Comparison of ENCODE assay signal across 21 cellular contexts in the genomic region with DNA sequence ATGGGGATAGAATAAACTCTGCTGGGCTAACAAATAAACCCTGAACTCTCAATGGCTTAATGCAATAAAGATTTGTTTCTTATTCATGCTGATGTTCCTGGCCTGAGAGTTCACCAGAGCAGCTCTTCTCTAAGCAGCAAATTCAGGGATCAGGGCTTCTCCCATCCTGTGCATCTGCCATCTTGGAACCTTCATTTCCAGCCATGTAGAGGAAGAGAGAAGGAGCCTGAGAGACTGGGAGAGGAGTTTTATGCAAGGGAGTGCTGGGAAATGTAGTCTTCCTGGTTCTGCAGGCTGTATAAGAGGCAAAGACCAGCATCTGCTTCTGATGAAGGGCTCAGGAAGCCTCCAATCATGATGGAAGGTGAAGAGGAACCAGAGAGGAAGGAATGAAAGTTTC. TPM values are rescaled to one million over a fixed set of nuclear protein-coding genes. Genes with fewer than 3 reads are reported as not detected.
DNase-seq lines count a peak whose midpoint lies in the region; ATAC-seq and TF ChIP-seq lines count a peak whose summit lies in the region.
"Had no signal": no experiment of that assay in that cellular context is flagged by ENCODE, and none has a peak within 500 bp of the region (broad histone marks: within the 10 kb centered on the region; RNA-seq: fewer than 3 reads in every experiment).

No MANE protein-coding gene starts in this region.

- ATAC-seq in stimulated activated naive B cell treated with anti-CD40 and anti-IgM and Interleukin-4, amounts not matched to agents 10 μg/mL and 1 μg/mL and 100 μg/mL, for 72 hours (replicated peaks) = no peak

- CTCF ChIA-PET in HEK293 (lab: Yijun Ruan, JAX) = interaction anchor here (0.6 to 1.4 kb wide), 2 partner anchors 217 to 448 kb away, joined by 3 to 4 read pairs; no protein-coding TSS in a partner anchor

- intact Hi-C loops in activated CD4-positive, alpha-beta T cell treated with anti-CD3 and anti-CD28 coated beads, Interleukin-2, amount 10 ng/mL, durations not matched to agents 24 days and 14 days (cut with micrococcal nuclease) = no loop called here

- H3K4me1 ChIP-seq in HEK293 (ENCODE audit: control insufficient read depth, insufficient read depth, low read length) (no peaks in the 10 kb centered on the region), endodermal cell (ENCODE audit: control insufficient read depth, insufficient read depth, low read length) (no peaks in the 10 kb centered on the region)
- H3K4me1 ChIP-seq: BLaER1 had no signal

- peak; percentile 6 for DNase-seq in ELF-1 (ENCODE audit: low read depth, low spot score)
- peak; percentile 21 for DNase-seq in RKO (ENCODE audit: low spot score)
- DNase-seq in endodermal cell = peak; percentile 55
- DNase-seq in stimulated activated naive B cell treated with anti-CD40 and anti-IgM and Interleukin-4, amounts not matched to agents 10 μg/mL and 1 μg/mL and 100 μg/mL, for 72 hours = no peak
- no peak for DNase-seq in activated CD4-positive, alpha-beta T cell treated with anti-CD3 and anti-CD28 coated beads, Interleukin-2, amount 10 ng/mL, durations not matched to agents 24 days and 14 days
- no peak for DNase-seq in Ammon's horn (ENCODE audit: low spot score)
- DNase-seq in NCI-H1417 (lab: John Stamatoyannopoulos, UW) = no peak
- DNase-seq: CD4-positive, alpha-beta T cell; COR-L47; DND-41; Karpas-422; MG63; NCI-H1417 treated with DMSO at 0.1 percent for 48 hours; NCI-H187 treated with DMSO at 0.1 percent for 48 hours; NCI-H2227 treated with DMSO at 0.1 percent for 48 hours; NCI-H510A; NK-92 treated with Interleukin-12 subunit alpha and Interleukin-12 subunit beta, amount 100 ng/mL, for 24 hours; SIG-M5 had no signal

- no peak overlapping the region for H3K27ac ChIP-seq in HEK293 (ENCODE audit: extremely low read depth, low read depth, low read length)
- no peak overlapping the region for H3K27ac ChIP-seq in endodermal cell (ENCODE audit: low read depth, low read length)
- H3K27ac ChIP-seq: BLaER1 had no signal

- H3K9ac ChIP-seq in endodermal cell (ENCODE audit: extremely low read depth, low read length, poor library complexity, severe bottlenecking) = no peak overlapping the region
- H3K9ac ChIP-seq: BLaER1 had no signal

- H3K4me3 Mint-ChIP-seq in endodermal cell = no peak overlapping the region
- no peak overlapping the region for H3K4me3 Mint-ChIP-seq in stimulated activated naive B cell treated with anti-CD40 and anti-IgM and Interleukin-4, amounts not matched to agents 10 μg/mL and 1 μg/mL and 100 μg/mL, for 72 hours
- no peak overlapping the region for H3K4me3 Mint-ChIP-seq in activated CD4-positive, alpha-beta T cell treated with anti-CD3 and anti-CD28 coated beads, Interleukin-2, amount 10 ng/mL, durations not matched to agents 24 days and 14 days
- H3K4me3 Mint-ChIP-seq: CD4-positive, alpha-beta T cell; IgD-negative memory B cell had no signal

- no peaks in the 10 kb centered on the region; a peak in 1 of 3 replicates for H3K36me3 ChIP-seq in HEK293 (ENCODE audit: control insufficient read depth in 2 of 2, insufficient read depth in 1 of 2, low read length in 2 of 2)
- H3K36me3 ChIP-seq in endodermal cell (ENCODE audit: control insufficient read depth, insufficient read depth, low read length) = no peaks in the 10 kb centered on the region

- H3K27me3 ChIP-seq in endodermal cell (ENCODE audit: control insufficient read depth, insufficient read depth, low read length, poor library complexity, severe bottlenecking) = no peaks in the 10 kb centered on the region
- H3K27me3 ChIP-seq: BLaER1, MG63 had no signal

- TF ChIP-seq CTCF in HEK293 (tag by site-specific recombination; IDR thresholded peaks at IDR 0.05) = no peak
- no peak for TF ChIP-seq CTCF in endodermal cell (conservative IDR thresholded peaks at IDR 0.05)

- no peaks in the 10 kb centered on the region for H3K36me3 Mint-ChIP-seq in endodermal cell (ENCODE audit: low read depth)
- H3K36me3 Mint-ChIP-seq in stimulated activated naive B cell treated with anti-CD40 and anti-IgM and Interleukin-4, amounts not matched to agents 10 μg/mL and 1 μg/mL and 100 μg/mL, for 72 hours = peaks cover 8 to 12% of the 10 kb centered on the region in 2 donors
- H3K36me3 Mint-ChIP-seq in activated CD4-positive, alpha-beta T cell treated with anti-CD3 and anti-CD28 coated beads, Interleukin-2, amount 10 ng/mL, durations not matched to agents 24 days and 14 days (ENCODE audit: low read depth) = peaks cover 29% of the 10 kb centered on the region

- H3K4me3 ChIP-seq in HEK293 (ENCODE audit: low read depth, low read length) = no peak overlapping the region
- H3K4me3 ChIP-seq in endodermal cell (ENCODE audit: low read length) = no peak overlapping the region
- H3K4me3 ChIP-seq: BLaER1, MG63 had no signal

- peaks cover 5% of the 10 kb centered on the region for H3K4me1 Mint-ChIP-seq in endodermal cell
- H3K4me1 Mint-ChIP-seq in stimulated activated naive B cell treated with anti-CD40 and anti-IgM and Interleukin-4, amounts not matched to agents 10 μg/mL and 1 μg/mL and 100 μg/mL, for 72 hours = no peaks in the 10 kb centered on the region
- no peaks in the 10 kb centered on the region for H3K4me1 Mint-ChIP-seq in activated CD4-positive, alpha-beta T cell treated with anti-CD3 and anti-CD28 coated beads, Interleukin-2, amount 10 ng/mL, durations not matched to agents 24 days and 14 days

- peaks cover 4% of the 10 kb centered on the region for H3K27me3 Mint-ChIP-seq in endodermal cell (ENCODE audit: insufficient read depth)
- no peaks in the 10 kb centered on the region for H3K27me3 Mint-ChIP-seq in stimulated activated naive B cell treated with anti-CD40 and anti-IgM and Interleukin-4, amounts not matched to agents 10 μg/mL and 1 μg/mL and 100 μg/mL, for 72 hours
- no peaks in the 10 kb centered on the region for H3K27me3 Mint-ChIP-seq in activated CD4-positive, alpha-beta T cell treated with anti-CD3 and anti-CD28 coated beads, Interleukin-2, amount 10 ng/mL, durations not matched to agents 24 days and 14 days
- H3K27me3 Mint-ChIP-seq: CD4-positive, alpha-beta T cell; IgD-negative memory B cell had no signal

- H3K27ac Mint-ChIP-seq in endodermal cell = no peak overlapping the region
- no peak overlapping the region for H3K27ac Mint-ChIP-seq in stimulated activated naive B cell treated with anti-CD40 and anti-IgM and Interleukin-4, amounts not matched to agents 10 μg/mL and 1 μg/mL and 100 μg/mL, for 72 hours
- H3K27ac Mint-ChIP-seq in activated CD4-positive, alpha-beta T cell treated with anti-CD3 and anti-CD28 coated beads, Interleukin-2, amount 10 ng/mL, durations not matched to agents 24 days and 14 days = no peak overlapping the region
- H3K27ac Mint-ChIP-seq: CD4-positive, alpha-beta T cell; IgD-negative memory B cell had no signal

- H3K9me3 Mint-ChIP-seq in endodermal cell = peaks cover 2% of the 10 kb centered on the region
- peaks cover 0 to 2% of the 10 kb centered on the region in 2 donors for H3K9me3 Mint-ChIP-seq in stimulated activated naive B cell treated with anti-CD40 and anti-IgM and Interleukin-4, amounts not matched to agents 10 μg/mL and 1 μg/mL and 100 μg/mL, for 72 hours
- H3K9me3 Mint-ChIP-seq in activated CD4-positive, alpha-beta T cell treated with anti-CD3 and anti-CD28 coated beads, Interleukin-2, amount 10 ng/mL, durations not matched to agents 24 days and 14 days = peaks cover 7% of the 10 kb centered on the region

- H3K9me3 ChIP-seq in HEK293 (ENCODE audit: control insufficient read depth, insufficient read depth, low read depth, low read length) (no peaks in the 10 kb centered on the region), endodermal cell (ENCODE audit: control insufficient read depth, low read length) (peaks cover 7% of the 10 kb centered on the region)
- H3K9me3 ChIP-seq: MG63 had no signal

- POLR2A ChIA-PET in HEK293 (lab: Yijun Ruan, JAX) = no interaction called here

TF ChIP-seq in HEK293, 187 proteins besides CTCF, POLR2A, EP300 and RAD21 (continues in another document):
- TF ChIP-seq ZNF211 (tag by site-specific recombination; IDR thresholded peaks at IDR 0.05; ENCODE audit: low read depth) (no peak), ZNF488 (tag by site-specific recombination; IDR thresholded peaks at IDR 0.05) (no peak), ZNF37A (tag by site-specific recombination; IDR thresholded peaks at IDR 0.05) (no peak), SCRT2 (tag by site-specific recombination; IDR thresholded peaks at IDR 0.05) (no peak), KLF9 (tag by site-specific recombination; IDR thresholded peaks at IDR 0.05; ENCODE audit: low read depth) (no peak), ZBTB17 (tag by site-specific recombination; IDR thresholded peaks at IDR 0.05) (peak; percentile 73)

RNA-seq across cellular contexts. Expression of gene APOLD1, which starts 20.6 kb away (rescaled TPM):
- 1 to 10 TPM; 1.8 to 3.2 TPM for total RNA-seq in endodermal cell
- polyA plus RNA-seq in endodermal cell (2013, experiment 1 of 2) = 8.8 TPM
- 7.7 TPM for polyA plus RNA-seq in endodermal cell (2013, experiment 2 of 2)
- total RNA-seq in activated CD4-positive, alpha-beta T cell treated with anti-CD3 and anti-CD28 coated beads, Interleukin-2, amount 10 ng/mL, durations not matched to agents 24 days and 14 days = 4.1 and 5.2 TPM in 2 replicates

RNA-seq across cellular contexts. Expression of gene CDKN1B, which starts 47.7 kb away (rescaled TPM):
- total RNA-seq in endodermal cell = 10 to 100 TPM; 40.1 to 63.9 TPM
- polyA plus RNA-seq in endodermal cell (2013, experiment 1 of 2) = 52.2 TPM
- 53.2 TPM for polyA plus RNA-seq in endodermal cell (2013, experiment 2 of 2)
- 47.4 and 48.5 TPM in 2 replicates for total RNA-seq in activated CD4-positive, alpha-beta T cell treated with anti-CD3 and anti-CD28 coated beads, Interleukin-2, amount 10 ng/mL, durations not matched to agents 24 days and 14 days

RNA-seq across cellular contexts. Expression of gene DDX47, which starts 48.3 kb away (rescaled TPM):
- 100 to 1,000 TPM in 1 of 2 donors, 10 to 100 TPM in 1; 92.3 to 154 TPM for total RNA-seq in endodermal cell
- 65.1 TPM for polyA plus RNA-seq in endodermal cell (2013, experiment 1 of 2)
- polyA plus RNA-seq in endodermal cell (2013, experiment 2 of 2) = 59.8 TPM
- 123 and 133 TPM in 2 replicates for total RNA-seq in activated CD4-positive, alpha-beta T cell treated with anti-CD3 and anti-CD28 coated beads, Interleukin-2, amount 10 ng/mL, durations not matched to agents 24 days and 14 days

Comparison
In these comparisons a context has a peak if more than half of its experiments do, and no peak if none do; other contexts are left out.
1. DNase-seq: peak in ELF-1 (single experiment), RKO (single experiment) and endodermal cell (single experiment); none in stimulated activated naive B cell treated with anti-CD40 and anti-IgM and Interleukin-4, amounts not matched to agents 10 μg/mL and 1 μg/mL and 100 μg/mL, for 72 hours (single experiment), activated CD4-positive, alpha-beta T cell treated with anti-CD3 and anti-CD28 coated beads, Interleukin-2, amount 10 ng/mL, durations not matched to agents 24 days and 14 days (single experiment), Ammon's horn (single experiment) and NCI-H1417 (0 of 3).